ENCODE assay signal across 8 cellular contexts in the genomic region with DNA sequence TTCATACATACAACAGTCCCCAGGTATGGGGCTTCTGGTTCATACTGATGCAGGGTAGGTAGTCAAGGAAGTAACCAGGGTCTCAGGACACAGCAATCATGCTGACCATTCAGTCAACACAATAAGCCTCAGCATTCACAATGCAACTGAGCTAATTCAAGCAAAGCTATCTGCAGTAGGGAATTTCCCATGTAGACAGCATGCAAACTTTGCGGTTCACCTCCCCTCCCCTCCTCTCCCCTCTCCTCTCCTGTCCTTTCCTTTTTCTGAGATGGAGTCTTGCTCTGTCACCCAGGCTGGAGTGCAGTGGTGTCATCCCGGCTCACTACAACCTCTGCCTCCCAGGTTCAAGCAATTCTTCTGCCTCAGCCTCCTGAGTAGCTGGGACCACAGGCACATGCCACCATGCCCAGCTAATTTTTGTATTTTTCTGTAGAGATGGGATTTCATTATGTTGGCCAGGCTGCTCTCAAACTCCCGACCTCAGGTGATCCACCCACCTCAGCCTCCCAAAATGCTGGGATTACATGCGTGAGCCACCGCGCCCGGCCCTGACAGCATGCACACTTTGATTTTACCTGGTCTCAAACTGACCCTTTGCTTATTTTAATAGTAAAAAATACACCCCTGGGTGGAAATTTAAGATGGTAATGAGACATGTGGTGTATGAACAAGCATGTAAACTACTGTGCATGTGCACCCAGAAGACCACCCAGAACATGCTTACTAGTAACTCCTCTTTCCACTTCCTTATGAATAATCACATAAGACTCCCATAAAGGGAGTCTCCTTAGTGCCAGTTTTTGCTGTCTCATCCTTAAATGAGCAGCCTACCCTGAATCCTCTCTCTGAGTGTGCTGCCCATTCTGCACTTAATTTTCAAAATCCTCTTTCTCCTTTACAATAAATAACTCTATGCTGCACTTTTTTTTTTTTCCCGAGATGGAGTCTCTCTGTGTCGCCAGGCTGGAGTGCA. TPM values are rescaled to one million over a fixed set of nuclear protein-coding genes. Genes with fewer than 3 reads are reported as not detected.
DNase-seq lines count a peak whose midpoint lies in the region; ATAC-seq and TF ChIP-seq lines count a peak whose summit lies in the region.

No MANE protein-coding gene starts in this region.

- ATAC-seq in GM19324 (IDR thresholded peaks at IDR 0.05; ENCODE audit: low FRiP score, unreplicated experiment): peak; percentile 60

- in situ Hi-C loops in Caki2 (cut with HindIII; ENCODE audit: low pct_unique_long_range_greater_than_20kb, low sequenced_read_pairs): no loop called here

- DNase-seq in Caki2 (ENCODE audit: low read depth): peak; percentile 92
- peak; percentile 78 for DNase-seq in NAMALWA (ENCODE audit: low spot score)
- peak; percentile 29 for DNase-seq in fibroblast of the aortic adventitia (ENCODE audit: low read depth)
- DNase-seq in cerebellar nuclear complex (lab: John Stamatoyannopoulos, UW): no peak
- DNase-seq in NCI-H1105 (lab: John Stamatoyannopoulos, UW): no peak
- DNase-seq in stimulated activated CD4-positive, alpha-beta T cell treated with anti-CD3 and anti-CD28 coated beads, Interleukin-2, amount 100 ng/mL, for 24 hours: no peak
- DNase-seq in NCI-H1436 (lab: John Stamatoyannopoulos, UW): no peak

- TF ChIP-seq CTCF in fibroblast of the aortic adventitia (IDR thresholded peaks at IDR 0.05; ENCODE audit: insufficient read depth, low read length): no peak

- no peak overlapping the region for H3K4me3 ChIP-seq in fibroblast of the aortic adventitia (ENCODE audit: low read depth, low read length)

RNA-seq across cellular contexts. Expression of gene RNF135, which starts 9.3 kb away (rescaled TPM):
- total RNA-seq in Caki2 (2014; rRNA removed; shearing (Covaris generic); ENCODE audit: low replicate concordance): 37.1 and 43.0 TPM in 2 replicates
- total RNA-seq in fibroblast of the aortic adventitia (ENCODE audit: low replicate concordance): 10.1 and 10.7 TPM in 2 replicates

RNA-seq across cellular contexts. Expression of gene ADAP2, which starts 39.8 kb away (rescaled TPM):
- total RNA-seq in Caki2 (2014; rRNA removed; shearing (Covaris generic); ENCODE audit: low replicate concordance): 15.5 and 21.6 TPM in 2 replicates
- 0.27 and 0.90 TPM in 2 replicates for total RNA-seq in fibroblast of the aortic adventitia (ENCODE audit: low replicate concordance)

RNA-seq across cellular contexts. Expression of gene TEFM, which starts 55.5 kb away (rescaled TPM):
- total RNA-seq in Caki2 (2014; rRNA removed; shearing (Covaris generic); ENCODE audit: low replicate concordance): 5.3 and 23.9 TPM in 2 replicates
- total RNA-seq in fibroblast of the aortic adventitia (ENCODE audit: low replicate concordance): 6.1 and 21.0 TPM in 2 replicates

Comparison
In these comparisons a context has a peak if more than half of its experiments do, and no peak if none do; other contexts are left out.
1. DNase-seq: peak in Caki2 (single experiment), NAMALWA (single experiment) and fibroblast of the aortic adventitia (single experiment); none in cerebellar nuclear complex (0 of 2), NCI-H1105 (single experiment), stimulated activated CD4-positive, alpha-beta T cell treated with anti-CD3 and anti-CD28 coated beads, Interleukin-2, amount 100 ng/mL, for 24 hours (0 of 2) and NCI-H1436 (single experiment).